9 cellular contexts compared by ENCODE assay signal in the genomic region with DNA sequence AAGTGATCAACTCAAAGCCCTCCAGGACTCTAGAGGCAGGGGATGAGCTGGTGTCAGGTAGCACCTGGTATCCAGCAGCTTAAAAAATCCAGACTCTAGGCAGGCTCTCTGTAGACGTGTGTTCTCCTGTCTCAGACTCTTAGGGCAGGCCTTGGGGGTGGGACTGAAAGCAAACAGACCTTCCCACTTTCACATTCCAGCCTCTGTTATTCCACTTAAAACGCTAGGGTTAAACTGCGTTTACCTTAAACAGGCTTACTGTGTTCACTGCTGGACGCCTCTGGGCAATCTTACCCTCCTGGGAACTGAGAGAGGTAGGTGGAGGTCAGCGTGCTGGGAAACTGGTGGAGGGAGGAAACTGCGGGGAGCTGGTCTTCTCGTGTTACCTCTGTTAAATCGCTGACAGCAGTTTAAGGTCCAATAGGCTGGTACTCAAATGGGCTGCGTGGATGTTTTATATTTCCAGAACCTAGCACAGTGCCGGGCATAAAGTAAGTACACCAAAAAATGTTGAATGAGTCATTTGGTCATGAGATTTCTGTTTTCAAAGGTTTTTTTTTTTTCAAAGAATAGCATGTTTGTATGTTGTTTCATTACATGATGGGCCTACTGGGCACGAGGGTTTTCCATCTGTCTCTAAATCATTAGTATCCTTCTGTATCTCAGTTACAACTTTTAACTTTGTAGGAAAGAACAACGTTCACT. TPM values are rescaled to one million over a fixed set of nuclear protein-coding genes. Genes with fewer than 3 reads are reported as not detected.
A peak's percentile ranks its signal among the peaks of the same experiment; 100 is the strongest.
DNase-seq lines count a peak whose midpoint lies in the region; ATAC-seq, FAIRE-seq and TF ChIP-seq lines count a peak whose summit lies in the region.
"Had no signal": no experiment of that assay in that cellular context is flagged by ENCODE, and none has a peak within 500 bp of the region (broad histone marks: within the 10 kb centered on the region; RNA-seq: fewer than 3 reads in every experiment).

A gene (plus strand): TSS at position 248 of the 705 bp plus-strand sequence. CDS start 7,561 bp downstream, outside the sequence.

- CTCF ChIA-PET in HepG2 (lab: Yijun Ruan, JAX; ENCODE audit: low intra/inter-chr PET ratio, low total read pairs): no interaction called here

- POLR2A ChIA-PET in HepG2 (lab: Yijun Ruan, JAX): interaction anchor here (1.1 to 4.1 kb wide), 5 partner anchors 8 to 201 kb away, joined by 3 to 18 read pairs (median 11); a partner anchor contains a TSS

- peaks cover 42% of the 10 kb centered on the region for H3K4me1 ChIP-seq in HepG2 (ENCODE audit: insufficient read depth, low read length)
- H3K4me1 ChIP-seq: BLaER1 had no signal

- no peaks in the 10 kb centered on the region for H3K27me3 ChIP-seq in HepG2 (ENCODE audit: control insufficient read depth in 1 of 2, insufficient read depth in 2 of 2, low read length in 2 of 2)
- H3K27me3 ChIP-seq: BLaER1 had no signal

- H3K36me3 ChIP-seq in HepG2 (replicated peaks in 1 of 2; ENCODE audit: control insufficient read depth in 1 of 2, insufficient read depth in 2 of 2, low read length in 2 of 2): no peaks in the 10 kb centered on the region
- H3K36me3 ChIP-seq: BLaER1 had no signal

- TSS peak; percentile 69 for BruUV-seq in HepG2 (replicated peaks; lab: Mats Ljungman, UMichigan)

- peak within 1 kb of the TSS; percentile 82 for H2AFZ ChIP-seq in HepG2 (ENCODE audit: low read length)

- H3K79me2 ChIP-seq in HepG2 (ENCODE audit: insufficient read depth, low read length): no peaks in the 10 kb centered on the region

- no peak for TF ChIP-seq EP300 in HepG2 (IDR thresholded peaks at IDR 0.05; ENCODE audit: low read depth in 2 of 2, low read length in 2 of 2)
- no peak for TF ChIP-seq EP300 in HepG2 (CRISPR knock-in tag; IDR thresholded peaks at IDR 0.05; ENCODE audit: borderline replicate concordance)

- in situ Hi-C loops in KBM-7 (cut with MboI; ENCODE audit: low pct_unique_long_range_greater_than_20kb, low sequenced_read_pairs) (no loop called here), HepG2 (cut with HindIII; ENCODE audit: extremely low pct_ligation_motif_present, low pct_unique_long_range_greater_than_20kb) (no loop called here)

- no peak for TF ChIP-seq RAD21 in HepG2 (CRISPR knock-in tag; IDR thresholded peaks at IDR 0.05)

- peak within 1 kb of the TSS; percentile 51 for H3K9ac ChIP-seq in HepG2 (ENCODE audit: insufficient read depth, low read depth, low read length)
- H3K9ac ChIP-seq: BLaER1 had no signal

- peak within 1 kb of the TSS; percentile 34 to 61 (median 50) for H3K4me3 ChIP-seq in HepG2 (replicated peaks in 1 of 3; ENCODE audit: insufficient read depth in 1 of 3, low read depth in 2 of 3, low read length in 3 of 3)
- H3K4me3 ChIP-seq: BLaER1 had no signal

- no peak within 1 kb of the TSS for H3K4me3 Mint-ChIP-seq in activated T-cell treated with anti-CD3 and anti-CD28 coated beads, Interleukin-2, amount 50 U/mL, for 24 hours

- H3K27ac ChIP-seq in HepG2 (ENCODE audit: extremely low read length, insufficient read depth, low read length): peak within 1 kb of the TSS; percentile 30
- H3K27ac ChIP-seq: BLaER1 had no signal

- peaks cover 15% of the 10 kb centered on the region for H3K4me1 Mint-ChIP-seq in activated T-cell treated with anti-CD3 and anti-CD28 coated beads, Interleukin-2, amount 50 U/mL, for 24 hours (ENCODE audit: low read depth)

- peak in 1 of 2 experiments; percentile 52; a peak in 2 of 4 replicates for TF ChIP-seq POLR2A in HepG2 (IDR thresholded peaks at IDR 0.05; ENCODE audit: insufficient read depth in 1 of 2, low read depth in 2 of 2, low read length in 2 of 2)

- H3K4me2 ChIP-seq in HepG2 (ENCODE audit: low read depth, low read length): peak within 1 kb of the TSS; percentile 82
- H3K4me2 ChIP-seq: BLaER1 had no signal

- H3K9me3 ChIP-seq in HepG2 (ENCODE audit: low read length): no peaks in the 10 kb centered on the region
- H3K9me3 ChIP-seq: BLaER1 had no signal

- ATAC-seq in HepG2: peak; percentile 83

- no peaks in the 10 kb centered on the region for H4K20me1 ChIP-seq in HepG2 (ENCODE audit: insufficient read depth, low read length)
- H4K20me1 ChIP-seq: BLaER1 had no signal

- peak; percentile 92 for FAIRE-seq in HepG2 (lab: Jason Lieb, UNC)

- intact Hi-C loops in HepG2 (cut with micrococcal nuclease; ENCODE audit: unreplicated experiment): no loop called here

- peaks cover 6% of the 10 kb centered on the region for H3K27me3 Mint-ChIP-seq in activated T-cell treated with anti-CD3 and anti-CD28 coated beads, Interleukin-2, amount 50 U/mL, for 24 hours

- H3K27ac Mint-ChIP-seq in activated T-cell treated with anti-CD3 and anti-CD28 coated beads, Interleukin-2, amount 50 U/mL, for 24 hours: no peak within 1 kb of the TSS

- H3K9me3 Mint-ChIP-seq in activated T-cell treated with anti-CD3 and anti-CD28 coated beads, Interleukin-2, amount 50 U/mL, for 24 hours: no peaks in the 10 kb centered on the region

- 0 out of 2 replicates have a peak, but pooled peaks have one; percentile 3 for TF ChIP-seq CTCF in HepG2 (CRISPR knock-in tag; IDR thresholded peaks at IDR 0.05)

- under 1% methylated on average over 12 of the region's 12 CpGs for WGBS in HepG2 (ENCODE audit: low lambda C conversion rate)

- DNase-seq in NCI-H2171 treated with DMSO at 0.1 percent for 48 hours (lab: John Stamatoyannopoulos, UW) (peak; percentile 4), NCI-H2171 (lab: John Stamatoyannopoulos, UW) (no peak), KBM-7 (peak; percentile 56), cerebellar cortex (ENCODE audit: low spot score) (peak; percentile 88), HepG2 (ENCODE audit: low spot score) (peak; percentile 92), NCI-H345 (lab: John Stamatoyannopoulos, UW) (no peak), anterior cingulate cortex (lab: John Stamatoyannopoulos, UW) (no peak)
- DNase-seq in activated T-cell treated with anti-CD3 and anti-CD28 coated beads, Interleukin-2, amount 50 U/mL, for 24 hours: no peak

- H3K36me3 Mint-ChIP-seq in activated T-cell treated with anti-CD3 and anti-CD28 coated beads, Interleukin-2, amount 50 U/mL, for 24 hours (ENCODE audit: low read depth): no peaks in the 10 kb centered on the region

TF ChIP-seq in HepG2, 621 proteins besides CTCF, POLR2A, EP300 and RAD21 (continues in another document):
- TF ChIP-seq, protein P1, sequence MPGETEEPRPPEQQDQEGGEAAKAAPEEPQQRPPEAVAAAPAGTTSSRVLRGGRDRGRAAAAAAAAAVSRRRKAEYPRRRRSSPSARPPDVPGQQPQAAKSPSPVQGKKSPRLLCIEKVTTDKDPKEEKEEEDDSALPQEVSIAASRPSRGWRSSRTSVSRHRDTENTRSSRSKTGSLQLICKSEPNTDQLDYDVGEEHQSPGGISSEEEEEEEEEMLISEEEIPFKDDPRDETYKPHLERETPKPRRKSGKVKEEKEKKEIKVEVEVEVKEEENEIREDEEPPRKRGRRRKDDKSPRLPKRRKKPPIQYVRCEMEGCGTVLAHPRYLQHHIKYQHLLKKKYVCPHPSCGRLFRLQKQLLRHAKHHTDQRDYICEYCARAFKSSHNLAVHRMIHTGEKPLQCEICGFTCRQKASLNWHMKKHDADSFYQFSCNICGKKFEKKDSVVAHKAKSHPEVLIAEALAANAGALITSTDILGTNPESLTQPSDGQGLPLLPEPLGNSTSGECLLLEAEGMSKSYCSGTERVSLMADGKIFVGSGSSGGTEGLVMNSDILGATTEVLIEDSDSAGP (CRISPR knock-in tag; IDR thresholded peaks at IDR 0.05; ENCODE audit: borderline replicate concordance): peak; percentile 33; the same call in 1 of the 2 replicates
- TF ChIP-seq CBFB (CRISPR knock-in tag; IDR thresholded peaks at IDR 0.05) (peak; percentile 37; the same call in 1 of the 2 replicates), ZNF605 (CRISPR knock-in tag; IDR thresholded peaks at IDR 0.05) (0 out of 2 replicates have a peak, but pooled peaks have one; percentile 46), SMAD9 (CRISPR knock-in tag; IDR thresholded peaks at IDR 0.05) (no peak), ZNF556 (CRISPR knock-in tag; IDR thresholded peaks at IDR 0.05; ENCODE audit: borderline replicate concordance) (0 out of 2 replicates have a peak, but pooled peaks have one; percentile 24), ZBTB7A (CRISPR knock-in tag; IDR thresholded peaks at IDR 0.05) (no peak), REL (CRISPR knock-in tag; conservative IDR thresholded peaks at IDR 0.05) (no peak), DMAP1 (CRISPR knock-in tag; IDR thresholded peaks at IDR 0.05) (0 out of 2 replicates have a peak, but pooled peaks have one; percentile 39), FOXA1 (IDR thresholded peaks at IDR 0.05) (no peak), FOXA1 (CRISPR knock-in tag; IDR thresholded peaks at IDR 0.05) (peak; percentile 63), ZFP37 (CRISPR knock-in tag; IDR thresholded peaks at IDR 0.05; ENCODE audit: borderline replicate concordance) (no peak)
- TF ChIP-seq, protein P2, sequence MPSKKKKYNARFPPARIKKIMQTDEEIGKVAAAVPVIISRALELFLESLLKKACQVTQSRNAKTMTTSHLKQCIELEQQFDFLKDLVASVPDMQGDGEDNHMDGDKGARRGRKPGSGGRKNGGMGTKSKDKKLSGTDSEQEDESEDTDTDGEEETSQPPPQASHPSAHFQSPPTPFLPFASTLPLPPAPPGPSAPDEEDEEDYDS (CRISPR knock-in tag; IDR thresholded peaks at IDR 0.05): peak; percentile 59

RNA-seq across cellular contexts. Expression of the gene that starts here (rescaled TPM):
- total RNA-seq in HepG2 (2016; rRNA removed; fragmentation: Illumina TruSeq; extraction: Trizol): 25.1 and 31.9 TPM in 2 replicates
- 3.4 and 3.6 TPM in 2 replicates for total RNA-seq in HepG2 (2016; cell fraction: cytosol; rRNA removed; fragmentation: Illumina TruSeq; extraction: Trizol; ENCODE audit: low read depth)
- total RNA-seq in HepG2 (2016; cell fraction: insoluble cytoplasmic fraction; rRNA removed; fragmentation: Illumina TruSeq; extraction: Trizol): 27.9 and 31.1 TPM in 2 replicates
- 14.4 and 15.6 TPM in 2 replicates for total RNA-seq in HepG2 (2016; cell fraction: membrane; rRNA removed; fragmentation: Illumina TruSeq; extraction: Trizol)
- 41.4 and 42.7 TPM in 2 replicates for total RNA-seq in HepG2 (2016; cell fraction: nucleus; rRNA removed; fragmentation: Illumina TruSeq; extraction: Trizol)
- polyA plus RNA-seq in HepG2 (2011; rRNA removed): 9.7 and 11.8 TPM in 2 replicates
- 7.1 and 9.4 TPM in 2 replicates for polyA plus RNA-seq in HepG2 (2011; cell fraction: cytosol; rRNA removed)
- 4.6 and 5.1 TPM in 2 replicates for polyA plus RNA-seq in HepG2 (2011; cell fraction: nucleus; rRNA removed)
- polyA plus RNA-seq in HepG2 (2012): 13.4 and 15.6 TPM in 2 replicates
- polyA plus RNA-seq in HepG2 (2016; cell fraction: cytosol; fragmentation: Illumina TruSeq; extraction: Trizol; ENCODE audit: low read depth): 1.1 and 1.4 TPM in 2 replicates
- 14.2 and 17.2 TPM in 2 replicates for polyA plus RNA-seq in HepG2 (2016; cell fraction: insoluble cytoplasmic fraction; fragmentation: Illumina TruSeq; extraction: Trizol; ENCODE audit: low read depth)
- 5.6 and 6.3 TPM in 2 replicates for polyA plus RNA-seq in HepG2 (2016; cell fraction: membrane; fragmentation: Illumina TruSeq; extraction: Trizol; ENCODE audit: low read depth)
- polyA plus RNA-seq in HepG2 (2016; cell fraction: nucleus; fragmentation: Illumina TruSeq; extraction: Trizol; ENCODE audit: insufficient read depth, low read depth): 22.6 and 25.7 TPM in 2 replicates
- polyA minus RNA-seq in HepG2 (2011; rRNA and poly(A)+ RNA removed; ENCODE audit: low replicate concordance): 10.4 and 10.7 TPM in 2 replicates
- polyA minus RNA-seq in HepG2 (2011; cell fraction: cytosol; rRNA and poly(A)+ RNA removed): 12.4 and 12.9 TPM in 2 replicates
- polyA minus RNA-seq in HepG2 (2011; cell fraction: nucleus; rRNA and poly(A)+ RNA removed): 21.4 and 26.1 TPM in 2 replicates

Comparison
In these comparisons a context has a peak if more than half of its experiments do, and no peak if none do; other contexts are left out.
1. DNase-seq: peak in NCI-H2171 treated with DMSO at 0.1 percent for 48 hours (single experiment), KBM-7 (single experiment), cerebellar cortex (single experiment) and HepG2 (single experiment); none in NCI-H2171 (single experiment), NCI-H345 (single experiment), activated T-cell treated with anti-CD3 and anti-CD28 coated beads, Interleukin-2, amount 50 U/mL, for 24 hours (single experiment) and anterior cingulate cortex (0 of 58).